12 cellular contexts compared by ENCODE assay signal in genomic region chr1:54186056-54186455, GRCh38. TPM values are rescaled to one million over a fixed set of nuclear protein-coding genes. Genes with fewer than 3 reads are reported as not detected.
"Had no signal": no experiment of that assay in that cellular context is flagged by ENCODE, and none has a peak within 500 bp of the region (broad histone marks: within the 10 kb centered on the region; RNA-seq: fewer than 3 reads in every experiment).

No MANE protein-coding gene starts in this region.

- H3K4me1 ChIP-seq: HAP-1 had no signal

- H3K9ac ChIP-seq: GM23248 had no signal

- H3K4me3 ChIP-seq: GM23248, GM23338, HAP-1 had no signal

- H3K9me3 ChIP-seq: HAP-1 had no signal

- DNase-seq: GM23248, GOT3, H7, H9, HCEC 1CT, HFFc6 had no signal

- FAIRE-seq: H1, H54 had no signal

- ATAC-seq: GM23338, HCT116 had no signal

- H3K4me2 ChIP-seq: GM23338 had no signal

- H3K27ac ChIP-seq: GM23248 had no signal

- H2AFZ ChIP-seq: GM23248, GM23338 had no signal

RNA-seq across cellular contexts. Expression of gene CDCP2, which starts 33.3 kb away (rescaled TPM):
- total RNA-seq: GM23248, GM23338, H1, H4, H7, H9, HFFc6 had no signal
- polyA plus RNA-seq: GM23248, GM23338, H1 had no signal
